8 cellular contexts compared by ENCODE assay signal in the genomic region with DNA sequence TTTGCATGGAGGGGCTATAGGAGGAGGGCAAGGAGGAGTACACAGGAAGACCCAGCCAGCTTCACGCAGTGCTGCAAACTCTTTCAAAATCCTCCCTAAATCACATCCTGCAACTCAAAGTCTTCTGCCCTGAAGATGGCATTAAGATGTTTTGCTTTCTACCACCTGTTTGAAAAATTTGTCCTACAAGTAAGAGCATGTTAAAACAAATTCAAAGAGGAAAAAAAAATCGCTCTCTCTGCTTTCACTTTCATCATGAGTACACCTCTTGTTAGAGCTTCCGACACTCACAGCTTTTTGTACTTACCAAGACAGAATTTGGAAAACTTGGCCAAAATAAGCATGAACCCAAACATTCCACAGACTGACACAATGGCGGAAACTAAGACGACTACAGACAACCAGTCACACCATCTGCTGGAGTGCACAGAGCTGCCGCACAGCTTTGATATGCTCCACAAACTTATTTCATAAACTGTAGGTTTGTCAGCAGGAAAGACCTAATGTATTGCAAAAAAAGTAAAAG. TPM values are rescaled to one million over a fixed set of nuclear protein-coding genes. Genes with fewer than 3 reads are reported as not detected.
DNase-seq lines count a peak whose midpoint lies in the region; ATAC-seq, FAIRE-seq and TF ChIP-seq lines count a peak whose summit lies in the region.

No MANE protein-coding gene starts in this region.

- ATAC-seq in DND-41 (ENCODE audit: insufficient read depth, low read depth): peak; percentile 81

- no peak overlapping the region for H3K4me3 Mint-ChIP-seq in astrocyte (ENCODE audit: unreplicated experiment)

- H3K27ac ChIP-seq in DND-41 (ENCODE audit: low read length): peak overlapping the region; percentile 88
- peak overlapping the region; percentile 38 for H3K27ac ChIP-seq in KMS-11
- no peak overlapping the region for H3K27ac ChIP-seq in astrocyte (ENCODE audit: low read depth, low read length)
- H3K27ac ChIP-seq in transverse colon: peak overlapping the region; percentile 76 to 84 (median 78)

- no peaks in the 10 kb centered on the region for H3K27me3 ChIP-seq in DND-41 (ENCODE audit: insufficient read depth, low read length, poor library complexity)
- no peaks in the 10 kb centered on the region for H3K27me3 ChIP-seq in KMS-11 (ENCODE audit: insufficient read depth, low read depth)
- H3K27me3 ChIP-seq in astrocyte (ENCODE audit: insufficient read depth, low read length): no peaks in the 10 kb centered on the region
- H3K27me3 ChIP-seq in transverse colon: no peaks in the 10 kb centered on the region

- TF ChIP-seq CTCF in DND-41 (IDR thresholded peaks at IDR 0.05; ENCODE audit: borderline replicate concordance, extremely low read depth, low read length, poor library complexity, severe bottlenecking) (peak; percentile 16), GM20000 (IDR thresholded peaks at IDR 0.05; ENCODE audit: extremely low read depth, missing control alignments) (no peak), KMS-11 (conservative IDR thresholded peaks at IDR 0.05; ENCODE audit: low read depth, low read length) (no peak), astrocyte (IDR thresholded peaks at IDR 0.05; ENCODE audit: insufficient read depth, low read depth, low read length) (no peak), transverse colon (IDR thresholded peaks at IDR 0.05) (no peak)

- WGBS in transverse colon (ENCODE audit: low coverage in 1 of 2), 2 donors: 7 to 18% methylated on average over 6 of the region's 6 CpGs

- H3K4me2 ChIP-seq in DND-41 (ENCODE audit: insufficient read depth, low read length) (peak overlapping the region; percentile 74), KMS-11 (peak overlapping the region; percentile 28), astrocyte (ENCODE audit: low read length) (peak overlapping the region; percentile 73)

- H3K9me3 ChIP-seq in DND-41 (ENCODE audit: insufficient read depth, low read length, severe bottlenecking): no peaks in the 10 kb centered on the region
- no peaks in the 10 kb centered on the region for H3K9me3 ChIP-seq in astrocyte (ENCODE audit: insufficient read depth, low read depth, low read length)
- H3K9me3 ChIP-seq in transverse colon: no peaks in the 10 kb centered on the region

- H3K9me3 Mint-ChIP-seq in astrocyte (ENCODE audit: unreplicated experiment): no peaks in the 10 kb centered on the region

- no peak for TF ChIP-seq POLR2A in transverse colon (IDR thresholded peaks at IDR 0.05)

- no peaks in the 10 kb centered on the region for H4K20me1 ChIP-seq in DND-41 (ENCODE audit: insufficient read depth, low read length)
- H4K20me1 ChIP-seq in KMS-11 (ENCODE audit: insufficient read depth): no peaks in the 10 kb centered on the region
- no peaks in the 10 kb centered on the region for H4K20me1 ChIP-seq in astrocyte (ENCODE audit: insufficient read depth, low read length)

- H3K27me3 Mint-ChIP-seq in astrocyte (ENCODE audit: low read depth, unreplicated experiment): no peaks in the 10 kb centered on the region

- in situ Hi-C loops in transverse colon (cut with MboI; ENCODE audit: low pct_ligation_motif_present in 1 of 4, low pct_unique_long_range_greater_than_20kb in 1 of 4, low sequenced_read_pairs in 3 of 4): no loop called here

- peak; percentile 60 for DNase-seq in DND-41
- DNase-seq in GM20000 (ENCODE audit: low spot score): peak; percentile 41
- DNase-seq in astrocyte (ENCODE audit: low read depth): peak; percentile 56
- DNase-seq in left kidney (ENCODE audit: low read depth, low spot score): peak; percentile 60
- DNase-seq in transverse colon: no peak
- no peak for DNase-seq in cerebellar nuclear complex (lab: John Stamatoyannopoulos, UW)
- no peak for DNase-seq in SHP77 (lab: John Stamatoyannopoulos, UW)

- H3K4me3 ChIP-seq in DND-41 (ENCODE audit: low read depth in 1 of 2, low read length in 2 of 2) (peak overlapping the region; percentile 34 to 61; a peak in 3 of 4 replicates), KMS-11 (IDR thresholded peaks at IDR 0.05; ENCODE audit: insufficient read depth, low read depth, low read length) (no peak overlapping the region), astrocyte (ENCODE audit: insufficient read depth, low read depth, low read length) (peak overlapping the region; percentile 19), transverse colon (peak overlapping the region; percentile 2 to 48 (median 34))

- peak overlapping the region; percentile 4 for H3K27ac Mint-ChIP-seq in astrocyte (ENCODE audit: unreplicated experiment)

- no peaks in the 10 kb centered on the region for H3K36me3 Mint-ChIP-seq in astrocyte (ENCODE audit: low read depth, unreplicated experiment)

- H3K4me1 ChIP-seq in DND-41 (ENCODE audit: insufficient read depth, low read length) (peaks cover 26% of the 10 kb centered on the region), KMS-11 (ENCODE audit: low read depth, poor library complexity, severe bottlenecking) (no peaks in the 10 kb centered on the region), astrocyte (ENCODE audit: insufficient read depth, low read length) (peaks cover 3% of the 10 kb centered on the region), transverse colon (peaks cover 0 to 27% (median 12%) of the 10 kb centered on the region in 4 donors)

- TF ChIP-seq EP300 in transverse colon (IDR thresholded peaks at IDR 0.05; ENCODE audit: low read depth): no peak

- no peak for FAIRE-seq in astrocyte (lab: Jason Lieb, UNC)

- intact Hi-C loops in transverse colon (cut with DNase I; ENCODE audit: low total_unique reads): no loop called here

- no peaks in the 10 kb centered on the region for H3K36me3 ChIP-seq in DND-41 (ENCODE audit: insufficient read depth, low read length)
- H3K36me3 ChIP-seq in KMS-11 (ENCODE audit: insufficient read depth): no peaks in the 10 kb centered on the region
- H3K36me3 ChIP-seq in astrocyte (ENCODE audit: insufficient read depth, low read length): no peaks in the 10 kb centered on the region
- H3K36me3 ChIP-seq in transverse colon: no peaks in the 10 kb centered on the region

- H3K4me1 Mint-ChIP-seq in astrocyte (ENCODE audit: low read depth, unreplicated experiment): no peaks in the 10 kb centered on the region

- H3K9ac ChIP-seq in DND-41 (ENCODE audit: low read depth, low read length) (peak overlapping the region; percentile 54), KMS-11 (peak overlapping the region; percentile 26; the same call in 1 of the 2 replicates), astrocyte (ENCODE audit: low read length) (peak overlapping the region; percentile 10)

- H2AFZ ChIP-seq in DND-41 (ENCODE audit: low read depth, low read length): peak overlapping the region; percentile 85
- peak overlapping the region; percentile 53; the same call in 1 of the 2 replicates for H2AFZ ChIP-seq in KMS-11 (ENCODE audit: low read depth)
- peak overlapping the region; percentile 16 for H2AFZ ChIP-seq in astrocyte (ENCODE audit: low read depth, low read length)

- H3K79me2 ChIP-seq in DND-41 (ENCODE audit: insufficient read depth, low read length): peaks cover 20% of the 10 kb centered on the region
- no peaks in the 10 kb centered on the region for H3K79me2 ChIP-seq in KMS-11 (ENCODE audit: insufficient read depth, low read depth)
- H3K79me2 ChIP-seq in astrocyte (ENCODE audit: insufficient read depth, low read length): no peaks in the 10 kb centered on the region

RNA-seq across cellular contexts. Expression of a gene that starts 21.3 kb away (rescaled TPM):
- total RNA-seq in astrocyte (2.4 and 3.6 TPM in 2 replicates), transverse colon (10 to 100 TPM; 24.3 to 43.4 (median 28.3) TPM)

Comparison
In these comparisons a context has a peak if more than half of its experiments do, and no peak if none do; other contexts are left out.
1. DNase-seq: peak in DND-41 (single experiment), GM20000 (single experiment), astrocyte (single experiment) and left kidney (single experiment); none in transverse colon (single experiment), cerebellar nuclear complex (0 of 2) and SHP77 (0 of 2).
2. H2AFZ ChIP-seq: peak in every context shown above with its lines; median percentile 85 in DND-41; 53 in KMS-11; 16 in astrocyte.
3. Peak in every context shown above with its lines, with median percentiles within 50 percentile points of each other: H3K4me2 ChIP-seq and H3K9ac ChIP-seq.